15 cellular contexts compared by ENCODE assay signal in genomic region chr20:23656372-23656771, GRCh38. TPM values are rescaled to one million over a fixed set of nuclear protein-coding genes. Genes with fewer than 3 reads are reported as not detected.
DNase-seq lines count a peak whose midpoint lies in the region; ATAC-seq and TF ChIP-seq lines count a peak whose summit lies in the region.
"Had no signal": no experiment of that assay in that cellular context is flagged by ENCODE, and none has a peak within 500 bp of the region (broad histone marks: within the 10 kb centered on the region; RNA-seq: fewer than 3 reads in every experiment).

No MANE protein-coding gene starts in this region.

- H3K27me3 Mint-ChIP-seq in brain: no peaks in the 10 kb centered on the region
- H3K27me3 Mint-ChIP-seq in activated T-helper 17 cell treated with anti-CD3 and anti-CD28 coated beads, Interleukin-2, amount 50 U/mL, for 72 hours: peaks cover 13% of the 10 kb centered on the region
- peaks cover 12% of the 10 kb centered on the region for H3K27me3 Mint-ChIP-seq in activated naive CD4-positive, alpha-beta T cell treated with anti-CD3 and anti-CD28 coated beads for 36 hours (ENCODE audit: low read depth)

- intact Hi-C loops in right cardiac atrium (cut with DNase I): no loop called here
- intact Hi-C loops in ovary (cut with DNase I): no loop called here
- intact Hi-C loops in transverse colon (cut with DNase I; ENCODE audit: low total_unique reads): no loop called here
- intact Hi-C loops in activated naive CD4-positive, alpha-beta T cell treated with anti-CD3 and anti-CD28 coated beads for 36 hours (cut with micrococcal nuclease): no loop called here

- peaks cover 22% of the 10 kb centered on the region for H3K4me1 Mint-ChIP-seq in brain
- no peaks in the 10 kb centered on the region for H3K4me1 Mint-ChIP-seq in activated T-helper 17 cell treated with anti-CD3 and anti-CD28 coated beads, Interleukin-2, amount 50 U/mL, for 72 hours
- H3K4me1 Mint-ChIP-seq in activated naive CD4-positive, alpha-beta T cell treated with anti-CD3 and anti-CD28 coated beads for 36 hours (ENCODE audit: low read depth): no peaks in the 10 kb centered on the region

- peaks cover 0 to 2% (median 0%) of the 10 kb centered on the region in 5 experiments for H3K9me3 Mint-ChIP-seq in brain
- no peaks in the 10 kb centered on the region for H3K9me3 Mint-ChIP-seq in activated T-helper 17 cell treated with anti-CD3 and anti-CD28 coated beads, Interleukin-2, amount 50 U/mL, for 72 hours
- no peaks in the 10 kb centered on the region for H3K9me3 Mint-ChIP-seq in activated naive CD4-positive, alpha-beta T cell treated with anti-CD3 and anti-CD28 coated beads for 36 hours

- no peaks in the 10 kb centered on the region for H3K9me3 ChIP-seq in right cardiac atrium (ENCODE audit: control insufficient read depth, low read length)
- H3K9me3 ChIP-seq in ovary: no peaks in the 10 kb centered on the region
- H3K9me3 ChIP-seq in transverse colon: no peaks in the 10 kb centered on the region
- H3K9me3 ChIP-seq: BE2C, prostate gland had no signal

- no peak for TF ChIP-seq POLR2A in ovary (IDR thresholded peaks at IDR 0.05)
- TF ChIP-seq POLR2A in transverse colon (IDR thresholded peaks at IDR 0.05): no peak

- H3K27ac ChIP-seq in right cardiac atrium (ENCODE audit: low read length) (peak overlapping the region; percentile 21), ovary (peak overlapping the region; percentile 64 to 68), transverse colon (peak overlapping the region; percentile 26 to 67 (median 48))
- H3K27ac ChIP-seq: prostate gland had no signal

- H3K27ac Mint-ChIP-seq in brain: peak overlapping the region in 4 of 5 experiments; percentile 21 to 94 (median 64)
- H3K27ac Mint-ChIP-seq in activated T-helper 17 cell treated with anti-CD3 and anti-CD28 coated beads, Interleukin-2, amount 50 U/mL, for 72 hours: no peak overlapping the region
- no peak overlapping the region for H3K27ac Mint-ChIP-seq in activated naive CD4-positive, alpha-beta T cell treated with anti-CD3 and anti-CD28 coated beads for 36 hours

- no peak for TF ChIP-seq CTCF in brain (conservative IDR thresholded peaks at IDR 0.05)
- no peak for TF ChIP-seq CTCF in ovary (IDR thresholded peaks at IDR 0.05)
- no peak for TF ChIP-seq CTCF in transverse colon (IDR thresholded peaks at IDR 0.05)

- no peaks in the 10 kb centered on the region for H3K36me3 ChIP-seq in ovary
- no peaks in the 10 kb centered on the region for H3K36me3 ChIP-seq in transverse colon
- H3K36me3 ChIP-seq: BE2C, prostate gland had no signal

- in situ Hi-C loops in transverse colon (cut with MboI; ENCODE audit: low pct_ligation_motif_present in 1 of 4, low pct_unique_long_range_greater_than_20kb in 1 of 4, low sequenced_read_pairs in 3 of 4): no loop called here

- DNase-seq in right cardiac atrium: peak in 2 of 3 donors; percentile 70 to 75
- DNase-seq in ovary: no peak
- no peak for DNase-seq in transverse colon
- DNase-seq in HT-29 (ENCODE audit: low spot score): no peak
- DNase-seq in activated naive CD4-positive, alpha-beta T cell treated with anti-CD3 and anti-CD28 coated beads for 36 hours: no peak
- DNase-seq: BE2C; DMS53; foreskin melanocyte; NCI-H2227 treated with DMSO at 0.1 percent for 48 hours; NK-92 treated with Interleukin-12 subunit alpha and Interleukin-12 subunit beta, amount 100 ng/mL, for 24 hours had no signal

- CTCF ChIA-PET in activated naive CD4-positive, alpha-beta T cell treated with anti-CD3 and anti-CD28 coated beads for 36 hours (lab: Charles Lee): no interaction called here

- H3K4me1 ChIP-seq in right cardiac atrium (ENCODE audit: control insufficient read depth, insufficient read depth, low read length): peaks cover 5% of the 10 kb centered on the region
- peaks cover 8% of the 10 kb centered on the region for H3K4me1 ChIP-seq in ovary (ENCODE audit: insufficient read depth)
- H3K4me1 ChIP-seq in transverse colon: peaks cover 0 to 14% (median 8%) of the 10 kb centered on the region in 4 donors
- H3K4me1 ChIP-seq: BE2C, prostate gland had no signal

- H3K4me3 ChIP-seq in right cardiac atrium (ENCODE audit: low read length) (no peak overlapping the region), ovary (no peak overlapping the region), transverse colon (no peak overlapping the region)
- H3K4me3 ChIP-seq: prostate gland had no signal

- WGBS in right cardiac atrium: 58% methylated on average over 10 of the region's 10 CpGs
- WGBS in ovary, 3 donors: 61 to 72% (median 63%) methylated on average over 10 of the region's 10 CpGs
- WGBS in transverse colon (ENCODE audit: low coverage in 1 of 2), 2 donors: 84 to 96% methylated on average over 3 to 10 of the region's 10 CpGs

- H3K27me3 ChIP-seq in right cardiac atrium (ENCODE audit: control insufficient read depth, insufficient read depth): no peaks in the 10 kb centered on the region
- no peaks in the 10 kb centered on the region for H3K27me3 ChIP-seq in ovary
- no peaks in the 10 kb centered on the region for H3K27me3 ChIP-seq in transverse colon

- peak; percentile 50 to 61 for ATAC-seq in right cardiac atrium
- ATAC-seq in activated T-helper 17 cell treated with anti-CD3 and anti-CD28 coated beads, Interleukin-2, amount 50 U/mL, for 72 hours (replicated peaks): no peak
- ATAC-seq in GM18907 (IDR thresholded peaks at IDR 0.05; ENCODE audit: unreplicated experiment): no peak

- H3K36me3 Mint-ChIP-seq in brain: no peaks in the 10 kb centered on the region
- no peaks in the 10 kb centered on the region for H3K36me3 Mint-ChIP-seq in activated T-helper 17 cell treated with anti-CD3 and anti-CD28 coated beads, Interleukin-2, amount 50 U/mL, for 72 hours (ENCODE audit: low read depth)
- H3K36me3 Mint-ChIP-seq in activated naive CD4-positive, alpha-beta T cell treated with anti-CD3 and anti-CD28 coated beads for 36 hours (ENCODE audit: low read depth): no peaks in the 10 kb centered on the region

- no peak overlapping the region for H3K4me3 Mint-ChIP-seq in brain
- no peak overlapping the region for H3K4me3 Mint-ChIP-seq in activated T-helper 17 cell treated with anti-CD3 and anti-CD28 coated beads, Interleukin-2, amount 50 U/mL, for 72 hours
- no peak overlapping the region for H3K4me3 Mint-ChIP-seq in activated naive CD4-positive, alpha-beta T cell treated with anti-CD3 and anti-CD28 coated beads for 36 hours

- TF ChIP-seq EP300 in ovary (IDR thresholded peaks at IDR 0.05): no peak
- no peak for TF ChIP-seq EP300 in transverse colon (IDR thresholded peaks at IDR 0.05; ENCODE audit: low read depth)

RNA-seq across cellular contexts. Expression of gene CST3, which starts 18.6 kb away (rescaled TPM):
- polyA plus RNA-seq in brain (ENCODE audit: insufficient read depth, low read depth, low replicate concordance) (1,324 TPM), right cardiac atrium (1,076 TPM), ovary (100 to 1,000 TPM; 352 to 404 TPM)
- total RNA-seq in right cardiac atrium (1,000 to 10,000 TPM in 1 of 4 donors, 100 to 1,000 TPM in 3; 785 to 1,029 (median 931) TPM), ovary (100 to 1,000 TPM; 317 to 889 (median 588) TPM), transverse colon (1,000 to 10,000 TPM in 2 of 4 donors, 100 to 1,000 TPM in 2; 607 to 1,755 (median 1,289) TPM)
- total RNA-seq in HT-29 (2014; rRNA removed; shearing (Covaris generic)): 417 and 453 TPM in 2 replicates
- not detected for total RNA-seq in activated T-helper 17 cell treated with anti-CD3 and anti-CD28 coated beads, Interleukin-2, amount 50 U/mL, for 72 hours
- under 1 TPM in 1 of 2 experiments, not detected in 1; 0.35 TPM for total RNA-seq in activated naive CD4-positive, alpha-beta T cell treated with anti-CD3 and anti-CD28 coated beads for 36 hours

RNA-seq across cellular contexts. Expression of gene CST4, which starts 32.5 kb away (rescaled TPM):
- polyA plus RNA-seq in brain (ENCODE audit: insufficient read depth, low read depth, low replicate concordance): not detected
- total RNA-seq in right cardiac atrium: not detected
- not detected for polyA plus RNA-seq in right cardiac atrium
- not detected for total RNA-seq in ovary
- not detected for polyA plus RNA-seq in ovary
- total RNA-seq in transverse colon: not detected
- 0.25 TPM in 1 of 2 replicates, not detected in the other for total RNA-seq in HT-29 (2014; rRNA removed; shearing (Covaris generic))
- not detected for total RNA-seq in activated T-helper 17 cell treated with anti-CD3 and anti-CD28 coated beads, Interleukin-2, amount 50 U/mL, for 72 hours
- not detected for total RNA-seq in activated naive CD4-positive, alpha-beta T cell treated with anti-CD3 and anti-CD28 coated beads for 36 hours
- total RNA-seq: T-helper 1 cell treated with Interleukin-12 subunit alpha and Interleukin-12 subunit beta and Interleukin-4 antibody, amounts not matched to agents 30 ng/mL and 1 ng/mL, for 36 hours had no signal

RNA-seq across cellular contexts. Expression of gene CST9, which starts 50.7 kb away (rescaled TPM):
- not detected for polyA plus RNA-seq in brain (ENCODE audit: insufficient read depth, low read depth, low replicate concordance)
- total RNA-seq in right cardiac atrium: not detected
- not detected for polyA plus RNA-seq in right cardiac atrium
- not detected for total RNA-seq in ovary
- polyA plus RNA-seq in ovary: not detected
- not detected for total RNA-seq in transverse colon
- total RNA-seq in HT-29 (2014; rRNA removed; shearing (Covaris generic)): not detected in 2 replicates
- total RNA-seq in activated T-helper 17 cell treated with anti-CD3 and anti-CD28 coated beads, Interleukin-2, amount 50 U/mL, for 72 hours: not detected
- not detected for total RNA-seq in activated naive CD4-positive, alpha-beta T cell treated with anti-CD3 and anti-CD28 coated beads for 36 hours
- total RNA-seq: prostate gland; T-helper 1 cell treated with Interleukin-12 subunit alpha and Interleukin-12 subunit beta and Interleukin-4 antibody, amounts not matched to agents 30 ng/mL and 1 ng/mL, for 36 hours had no signal

Comparison
In these comparisons a context has a peak if more than half of its experiments do, and no peak if none do; other contexts are left out.
1. H3K27ac Mint-ChIP-seq: peak in brain (4 of 5); none in activated T-helper 17 cell treated with anti-CD3 and anti-CD28 coated beads, Interleukin-2, amount 50 U/mL, for 72 hours (single experiment) and activated naive CD4-positive, alpha-beta T cell treated with anti-CD3 and anti-CD28 coated beads for 36 hours (single experiment).
2. ATAC-seq: peak in right cardiac atrium (2 of 2); none in activated T-helper 17 cell treated with anti-CD3 and anti-CD28 coated beads, Interleukin-2, amount 50 U/mL, for 72 hours (single experiment) and GM18907 (single experiment).
3. DNase-seq: peak in right cardiac atrium (2 of 3); none in ovary (0 of 5), transverse colon (single experiment), HT-29 (single experiment) and activated naive CD4-positive, alpha-beta T cell treated with anti-CD3 and anti-CD28 coated beads for 36 hours (single experiment).
4. RNA of gene CST3, which starts 18.6 kb away (total RNA-seq): 607 to 1,755 TPM in transverse colon, 785 to 1,029 TPM in right cardiac atrium, 317 to 889 TPM in ovary and 417 to 453 TPM in HT-29; 0.35 TPM in activated naive CD4-positive, alpha-beta T cell treated with anti-CD3 and anti-CD28 coated beads for 36 hours and not detected in activated T-helper 17 cell treated with anti-CD3 and anti-CD28 coated beads, Interleukin-2, amount 50 U/mL, for 72 hours; every median in the first group is over 100 times any median in the second.
5. Peak in every context shown above with its lines, with median percentiles within 50 percentile points of each other: H3K27ac ChIP-seq.